10 cellular contexts compared by ENCODE assay signal in genomic region chr20:7689151-7689550, GRCh38.
"Had no signal": no experiment of that assay in that cellular context is flagged by ENCODE, and none has a peak within 500 bp of the region (broad histone marks: within the 10 kb centered on the region; RNA-seq: fewer than 3 reads in every experiment).

No MANE protein-coding gene starts in this region.

- H3K27ac Mint-ChIP-seq: GM23338, H9, HFFc6 had no signal

- H3K4me3 Mint-ChIP-seq: GM23338, H9, HFFc6 had no signal

- H3K36me3 ChIP-seq: HAP-1 had no signal

- H3K4me2 ChIP-seq: GM23338 had no signal

- H3K4me1 ChIP-seq: HAP-1 had no signal

- H3K9me3 ChIP-seq: HAP-1 had no signal

- H3K9me3 Mint-ChIP-seq: GM23338, H9 had no signal

- ATAC-seq: GM23338, HCT116 had no signal

- H3K4me1 Mint-ChIP-seq: GM23338 had no signal

- H3K4me3 ChIP-seq: GM23248, GM23338, HAP-1 had no signal

- H3K27ac ChIP-seq: GM23248 had no signal

- H3K9ac ChIP-seq: GM23248 had no signal

- H2AFZ ChIP-seq: GM23248, GM23338 had no signal

- DNase-seq: GM23248, GOT3, H7, H9, HCEC 1CT, HFFc6 had no signal

- FAIRE-seq: H54 had no signal
